Comparison of ENCODE assay signal across 12 cellular contexts in the genomic region with DNA sequence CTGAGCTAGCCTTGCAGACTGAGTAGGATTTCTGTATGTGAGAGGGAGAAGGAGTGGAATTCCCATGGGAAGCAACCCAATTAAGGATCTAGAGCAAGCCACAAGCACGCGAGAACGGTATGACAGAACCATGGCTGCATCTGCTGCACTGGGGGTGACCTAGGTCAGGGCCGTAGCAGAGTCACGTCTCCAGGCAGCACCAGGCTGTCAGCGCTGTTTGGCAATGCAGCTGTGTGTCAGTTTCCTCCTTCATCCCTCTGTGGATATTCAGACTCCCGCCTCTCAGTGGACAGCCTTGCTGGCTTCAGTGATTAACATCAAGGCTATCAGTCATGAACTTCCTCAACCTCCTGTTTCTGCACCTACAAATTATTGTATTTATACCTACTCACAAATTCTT.
DNase-seq lines count a peak whose midpoint lies in the region; ATAC-seq and TF ChIP-seq lines count a peak whose summit lies in the region.
"Had no signal": no experiment of that assay in that cellular context is flagged by ENCODE, and none has a peak within 500 bp of the region (broad histone marks: within the 10 kb centered on the region; RNA-seq: fewer than 3 reads in every experiment).

No MANE protein-coding gene starts in this region.

- DNase-seq in AG10803 (ENCODE audit: low read depth) (peak; percentile 92), NCI-H2171 (lab: John Stamatoyannopoulos, UW) (peak; percentile 46), fibroblast of lung (ENCODE audit: low read depth in 2 of 2) (peak in 1 of 2 donors; percentile 80), lung microvascular endothelial cell (ENCODE audit: low read depth in 2 of 2) (peak; percentile 63 to 95), NCI-H774 (lab: John Stamatoyannopoulos, UW) (no peak), DMS53 (lab: John Stamatoyannopoulos, UW) (no peak)
- DNase-seq: activated CD4-positive, alpha-beta T cell treated with anti-CD3 and anti-CD28 coated beads for 36 hours; NCI-H1436 treated with DMSO at 0.1 percent for 48 hours; nucleus accumbens had no signal

- H2AFZ ChIP-seq in fibroblast of lung (ENCODE audit: low read length) = peak overlapping the region; percentile 36

- H3K9ac ChIP-seq in fibroblast of lung (ENCODE audit: insufficient read depth, low read length) = no peak overlapping the region

- H3K27me3 ChIP-seq in fibroblast of lung (ENCODE audit: control insufficient read depth, insufficient read depth, low read length) = no peaks in the 10 kb centered on the region

- no peaks in the 10 kb centered on the region for H4K20me1 ChIP-seq in fibroblast of lung (ENCODE audit: control insufficient read depth, extremely low read depth, insufficient read depth, low read length)

- no peaks in the 10 kb centered on the region for H3K36me3 ChIP-seq in fibroblast of lung (ENCODE audit: control insufficient read depth, insufficient read depth, low read length)

- no peaks in the 10 kb centered on the region for H3K79me2 ChIP-seq in fibroblast of lung (ENCODE audit: control insufficient read depth, insufficient read depth, low read length)

- ATAC-seq in HG02571 (IDR thresholded peaks at IDR 0.05; ENCODE audit: unreplicated experiment) = no peak
- ATAC-seq in GM19023 (IDR thresholded peaks at IDR 0.05; ENCODE audit: unreplicated experiment) = no peak
- ATAC-seq: activated CD4-positive, alpha-beta T cell treated with anti-CD3 and anti-CD28 coated beads for 36 hours had no signal

- H3K27ac ChIP-seq in fibroblast of lung (ENCODE audit: insufficient read depth, low read length) = no peak overlapping the region
- H3K27ac ChIP-seq: C4-2B had no signal

- TF ChIP-seq CTCF in AG10803 (conservative IDR thresholded peaks at IDR 0.05; ENCODE audit: low read length) (no peak), fibroblast of lung (conservative IDR thresholded peaks at IDR 0.05 in 1 of 2, IDR thresholded peaks at IDR 0.05 in 1 of 2; ENCODE audit: low read depth in 1 of 2, low read length in 2 of 2) (no peak)

- H3K4me3 ChIP-seq in AG10803 (ENCODE audit: low read length) = no peak overlapping the region
- H3K4me3 ChIP-seq in fibroblast of lung (replicated peaks in 1 of 4; ENCODE audit: control extremely low read depth in 1 of 4, insufficient read depth in 1 of 4, low read depth in 3 of 4, low read length in 4 of 4) = no peak overlapping the region

- no peak overlapping the region for H3K4me2 ChIP-seq in fibroblast of lung (ENCODE audit: extremely low read depth, insufficient read depth, low read length)

- no peaks in the 10 kb centered on the region for H3K9me3 ChIP-seq in fibroblast of lung (ENCODE audit: control insufficient read depth, insufficient read depth, low read depth, low read length)

- H3K4me1 ChIP-seq in fibroblast of lung (ENCODE audit: control insufficient read depth, extremely low read depth, insufficient read depth, low read length) = peaks cover 13% of the 10 kb centered on the region

Comparison
In these comparisons a context has a peak if more than half of its experiments do, and no peak if none do; other contexts are left out.
1. DNase-seq: peak in AG10803 (single experiment), NCI-H2171 (single experiment) and lung microvascular endothelial cell (2 of 2); none in NCI-H774 (single experiment) and DMS53 (single experiment).